Comparison of ENCODE assay signal across 8 cellular contexts in genomic region chr20:49669601-49670189, GRCh38. TPM values are rescaled to one million over a fixed set of nuclear protein-coding genes. Genes with fewer than 3 reads are reported as not detected.
DNase-seq lines count a peak whose midpoint lies in the region; ATAC-seq and TF ChIP-seq lines count a peak whose summit lies in the region.

No MANE protein-coding gene starts in this region.

- ATAC-seq in GM19467 (IDR thresholded peaks at IDR 0.05; ENCODE audit: unreplicated experiment) (peak; percentile 63), HG03565 (IDR thresholded peaks at IDR 0.05; ENCODE audit: unreplicated experiment) (peak; percentile 42)

- CTCF ChIA-PET in CD8-positive, alpha-beta memory T cell (lab: Charles Lee) = interaction anchor here (1.3 to 2.1 kb wide), 5 partner anchors 9 to 242 kb away, joined by 3 to 7 read pairs (median 6); partner anchors contain the start of gene B4GALT5

- H3K36me3 Mint-ChIP-seq in CD8-positive, alpha-beta memory T cell = no peaks in the 10 kb centered on the region

- no peaks in the 10 kb centered on the region for H3K27me3 ChIP-seq in CD8-positive, alpha-beta memory T cell (ENCODE audit: insufficient read depth, low read length, poor library complexity, severe bottlenecking)

- H3K36me3 ChIP-seq in CD8-positive, alpha-beta memory T cell (ENCODE audit: insufficient read depth, low read length) = no peaks in the 10 kb centered on the region

- H3K27ac ChIP-seq in CD8-positive, alpha-beta memory T cell (ENCODE audit: low read depth, low read length) = peak overlapping the region; percentile 62

- H3K4me3 ChIP-seq in CD8-positive, alpha-beta memory T cell (ENCODE audit: low read length) = peak overlapping the region; percentile 58
- no peak overlapping the region for H3K4me3 ChIP-seq in fibroblast of the aortic adventitia (ENCODE audit: low read depth, low read length)

- no peak for TF ChIP-seq CTCF in fibroblast of the aortic adventitia (IDR thresholded peaks at IDR 0.05; ENCODE audit: insufficient read depth, low read length)

- no peaks in the 10 kb centered on the region for H3K9me3 ChIP-seq in CD8-positive, alpha-beta memory T cell (ENCODE audit: low read length)

- no peaks in the 10 kb centered on the region for H3K27me3 Mint-ChIP-seq in CD8-positive, alpha-beta memory T cell

- H3K27ac Mint-ChIP-seq in CD8-positive, alpha-beta memory T cell = peak overlapping the region; percentile 73 to 95 (median 94)

- H3K4me1 Mint-ChIP-seq in CD8-positive, alpha-beta memory T cell = peaks cover 61 to 90% (median 83%) of the 10 kb centered on the region in 3 donors

- peaks cover 40% of the 10 kb centered on the region for H3K4me1 ChIP-seq in CD8-positive, alpha-beta memory T cell (ENCODE audit: insufficient read depth, low read length)

- POLR2A ChIA-PET in CD8-positive, alpha-beta memory T cell (lab: Charles Lee) = interaction anchor here (1.1 to 1.4 kb wide), 2 partner anchors 9 to 143 kb away, joined by 3 to 9 read pairs; partner anchors contain the start of gene SLC9A8

- peak in 3 of 5 donors; percentile 4 to 66 (median 53) for DNase-seq in CD8-positive, alpha-beta memory T cell
- DNase-seq in fibroblast of the aortic adventitia (ENCODE audit: low read depth) (peak; percentile 50), NCI-H1048 (lab: John Stamatoyannopoulos, UW) (no peak), GDM1 (lab: John Stamatoyannopoulos, UW) (no peak), inferior parietal cortex (ENCODE audit: extremely low spot score) (no peak), NCI-H524 treated with DMSO at 0.1 percent for 48 hours (lab: John Stamatoyannopoulos, UW) (no peak)

- H3K4me3 Mint-ChIP-seq in CD8-positive, alpha-beta memory T cell = peak overlapping the region; percentile 57 to 89 (median 81)

- H3K9me3 Mint-ChIP-seq in CD8-positive, alpha-beta memory T cell = no peaks in the 10 kb centered on the region

RNA-seq across cellular contexts. Expression of gene B4GALT5, which starts 44.0 kb away (rescaled TPM):
- total RNA-seq in CD8-positive, alpha-beta memory T cell = 10 to 100 TPM; 37.5 to 39.1 TPM
- 2.0 TPM for polyA plus RNA-seq in CD8-positive, alpha-beta memory T cell
- total RNA-seq in fibroblast of the aortic adventitia (ENCODE audit: low replicate concordance) = 23.4 and 33.0 TPM in 2 replicates

Comparison
In these comparisons a context has a peak if more than half of its experiments do, and no peak if none do; other contexts are left out.
1. DNase-seq: peak in CD8-positive, alpha-beta memory T cell (3 of 5) and fibroblast of the aortic adventitia (single experiment); none in NCI-H1048 (single experiment), GDM1 (single experiment), inferior parietal cortex (single experiment) and NCI-H524 treated with DMSO at 0.1 percent for 48 hours (single experiment).